In genomic region chr2:238254095-238254494, GRCh38 we compare ENCODE assay signal across 32 cellular contexts.
"Had no signal": no experiment of that assay in that cellular context is flagged by ENCODE, and none has a peak within 500 bp of the region (broad histone marks: within the 10 kb centered on the region; RNA-seq: fewer than 3 reads in every experiment).

No MANE protein-coding gene starts in this region.

- H3K4me1 ChIP-seq: heart left ventricle, thyroid gland, upper lobe of right lung had no signal

- ATAC-seq: esophagus mucosa; heart left ventricle; left lobe of liver; sciatic nerve; stimulated activated memory B cell treated with anti-CD40 and anti-IgM and Interleukin-4, amounts not matched to agents 10 μg/mL and 1 μg/mL and 100 μg/mL, for 72 hours; T-helper 17 cell; upper lobe of right lung; WTC11 had no signal

- H3K4me1 Mint-ChIP-seq: activated CD4-positive, alpha-beta T cell treated with anti-CD3 and anti-CD28 coated beads, Interleukin-2, amount 10 ng/mL, durations not matched to agents 7 days and 5 days; endodermal cell; immature natural killer cell; stimulated activated memory B cell treated with anti-CD40 and anti-IgM and Interleukin-4, amounts not matched to agents 10 μg/mL and 1 μg/mL and 100 μg/mL, for 72 hours; T-helper 17 cell had no signal

- H3K9me3 ChIP-seq: heart left ventricle, neutrophil, stomach, thyroid gland, upper lobe of right lung had no signal

- H3K4me3 Mint-ChIP-seq: activated CD4-positive, alpha-beta memory T cell treated with anti-CD3 and anti-CD28 coated beads, Interleukin-2, amount 10 ng/mL, durations not matched to agents 7 days and 5 days; activated CD4-positive, alpha-beta T cell treated with anti-CD3 and anti-CD28 coated beads, Interleukin-2, amount 10 ng/mL, durations not matched to agents 7 days and 5 days; activated T-cell treated with anti-CD3 and anti-CD28 coated beads, Interleukin-2, amount 50 U/mL, for 24 hours; endodermal cell; immature natural killer cell; nephron progenitor cell; stimulated activated memory B cell treated with anti-CD40 and anti-IgM and Interleukin-4, amounts not matched to agents 10 μg/mL and 1 μg/mL and 100 μg/mL, for 72 hours; T-helper 17 cell; WTC11 had no signal

- H3K9me3 Mint-ChIP-seq: activated CD4-positive, alpha-beta memory T cell treated with anti-CD3 and anti-CD28 coated beads, Interleukin-2, amount 10 ng/mL, durations not matched to agents 7 days and 5 days; activated CD4-positive, alpha-beta T cell treated with anti-CD3 and anti-CD28 coated beads, Interleukin-2, amount 10 ng/mL, durations not matched to agents 7 days and 5 days; activated T-cell treated with anti-CD3 and anti-CD28 coated beads, Interleukin-2, amount 50 U/mL, for 24 hours; endodermal cell; immature natural killer cell; nephron progenitor cell; stimulated activated memory B cell treated with anti-CD40 and anti-IgM and Interleukin-4, amounts not matched to agents 10 μg/mL and 1 μg/mL and 100 μg/mL, for 72 hours; WTC11 had no signal

- H3K36me3 ChIP-seq: brain microvascular endothelial cell had no signal

- H3K27me3 ChIP-seq: brain microvascular endothelial cell, heart left ventricle, neutrophil, stomach, thyroid gland, upper lobe of right lung had no signal

- H3K4me3 ChIP-seq: heart left ventricle, lung, stomach, thyroid gland, upper lobe of right lung had no signal

- DNase-seq: activated CD4-positive, alpha-beta memory T cell treated with anti-CD3 and anti-CD28 coated beads, Interleukin-2, amount 10 ng/mL, durations not matched to agents 7 days and 5 days; activated CD4-positive, alpha-beta T cell treated with anti-CD3 and anti-CD28 coated beads for 1 hour; activated CD4-positive, alpha-beta T cell treated with anti-CD3 and anti-CD28 coated beads, Interleukin-2, amount 10 ng/mL, durations not matched to agents 7 days and 5 days; activated CD8-positive, alpha-beta memory T cell treated with anti-CD3 and anti-CD28 coated beads, Interleukin-2, amount 50 U/mL, for 48 hours; activated gamma-delta T cell treated with Interleukin-2 at 50 U/mL for 16 hours; activated naive CD4-positive, alpha-beta T cell treated with anti-CD3 and anti-CD28 coated beads, Interleukin-2, amount 50 U/mL, for 16 hours; activated T-cell treated with anti-CD3 and anti-CD28 coated beads, Interleukin-2, amount 50 U/mL, for 24 hours; amniotic stem cell; brain microvascular endothelial cell; endodermal cell; foreskin fibroblast; hypothalamus; immature natural killer cell; kidney glomerular epithelial cell; mesendoderm; nephron progenitor cell; small intestine; stimulated activated CD4-positive, alpha-beta T cell treated with anti-CD3 and anti-CD28 coated beads, Interleukin-4, amount 100 ng/mL, for 24 hours; stomach; T-helper 17 cell; T1000; thyroid gland; upper lobe of right lung had no signal

- H3K36me3 Mint-ChIP-seq: WTC11 had no signal

- H3K27ac Mint-ChIP-seq: activated CD4-positive, alpha-beta memory T cell treated with anti-CD3 and anti-CD28 coated beads, Interleukin-2, amount 10 ng/mL, durations not matched to agents 7 days and 5 days; activated CD4-positive, alpha-beta T cell treated with anti-CD3 and anti-CD28 coated beads, Interleukin-2, amount 10 ng/mL, durations not matched to agents 7 days and 5 days; activated T-cell treated with anti-CD3 and anti-CD28 coated beads, Interleukin-2, amount 50 U/mL, for 24 hours; endodermal cell; immature natural killer cell; nephron progenitor cell; progenitor cell of endocrine pancreas; stimulated activated memory B cell treated with anti-CD40 and anti-IgM and Interleukin-4, amounts not matched to agents 10 μg/mL and 1 μg/mL and 100 μg/mL, for 72 hours; T-helper 17 cell; WTC11 had no signal

- H3K27ac ChIP-seq: brain microvascular endothelial cell, heart left ventricle, neutrophil, stomach, thyroid gland, upper lobe of right lung had no signal

- H3K27me3 Mint-ChIP-seq: activated CD4-positive, alpha-beta memory T cell treated with anti-CD3 and anti-CD28 coated beads, Interleukin-2, amount 10 ng/mL, durations not matched to agents 7 days and 5 days; activated CD4-positive, alpha-beta T cell treated with anti-CD3 and anti-CD28 coated beads, Interleukin-2, amount 10 ng/mL, durations not matched to agents 7 days and 5 days; activated T-cell treated with anti-CD3 and anti-CD28 coated beads, Interleukin-2, amount 50 U/mL, for 24 hours; progenitor cell of endocrine pancreas; stimulated activated memory B cell treated with anti-CD40 and anti-IgM and Interleukin-4, amounts not matched to agents 10 μg/mL and 1 μg/mL and 100 μg/mL, for 72 hours; T-helper 17 cell had no signal
